8 cellular contexts compared by ENCODE assay signal in genomic region chr19:40090256-40091204, GRCh38. TPM values are rescaled to one million over a fixed set of nuclear protein-coding genes. Genes with fewer than 3 reads are reported as not detected.
DNase-seq lines count a peak whose midpoint lies in the region; ATAC-seq and TF ChIP-seq lines count a peak whose summit lies in the region.

Gene ZNF780A, minus strand, starts transcription at chr19:40090943. Its CDS starts 6,190 bp downstream, at chr19:40084753.

- H3K9ac ChIP-seq in HUES64 (ENCODE audit: low read depth, low read length) = peak within 1 kb of the TSS; percentile 75

- H3K9me3 ChIP-seq in HUES64 (ENCODE audit: insufficient read depth, low read depth, low read length) = no peaks in the 10 kb centered on the region

- under 1% methylated on average over 45 of the region's 46 CpGs for WGBS in HUES64

- no peaks in the 10 kb centered on the region; the same call in 1 of the 2 replicates for H3K36me3 ChIP-seq in HUES64 (ENCODE audit: insufficient read depth, low read length)

- peak within 1 kb of the TSS; percentile 87 for H3K4me3 ChIP-seq in HUES64 (ENCODE audit: low read length)
- H3K4me3 ChIP-seq in epithelial cell of esophagus (ENCODE audit: low read length) = peak within 1 kb of the TSS; percentile 92

- H3K27ac ChIP-seq in HUES64 (ENCODE audit: low read depth, low read length) = peak within 1 kb of the TSS; percentile 66

- DNase-seq in CD1c-positive myeloid dendritic cell (ENCODE audit: extremely low spot score) = peak; percentile 67
- peak; percentile 92 for DNase-seq in OCI-M1 (lab: John Stamatoyannopoulos, UW)
- peak; percentile 62 for DNase-seq in activated T-cell treated with anti-CD3 and anti-CD28 coated beads for 4 hours
- DNase-seq in epithelial cell of esophagus (ENCODE audit: low read depth) = peak; percentile 52
- DNase-seq in midbrain (lab: John Stamatoyannopoulos, UW) = peak; percentile 80
- peak; percentile 58 to 69 for DNase-seq in stimulated activated CD8-positive, alpha-beta memory T cell treated with anti-CD3 and anti-CD28 coated beads, Interleukin-15, amount 100 ng/mL, for 48 hours (ENCODE audit: low read depth in 2 of 2)

- peak; percentile 57 for ATAC-seq in GM19467 (IDR thresholded peaks at IDR 0.05; ENCODE audit: unreplicated experiment)

- no peaks in the 10 kb centered on the region for H3K27me3 ChIP-seq in HUES64 (ENCODE audit: insufficient read depth, low read length)

- H3K4me1 ChIP-seq in HUES64 (ENCODE audit: insufficient read depth, low read length) = peaks cover 8% of the 10 kb centered on the region; the same call in 1 of the 2 replicates

- no peak for TF ChIP-seq CTCF in epithelial cell of esophagus (IDR thresholded peaks at IDR 0.05; ENCODE audit: insufficient read depth, low read depth, low read length, missing control alignments)

RNA-seq across cellular contexts. Expression of gene ZNF780A, which starts in this region (rescaled TPM):
- 6.4 TPM for polyA plus RNA-seq in HUES64 (2013, experiment 1 of 2)
- 8.1 TPM for polyA plus RNA-seq in HUES64 (2013, experiment 2 of 2)

Comparison
In these comparisons a context has a peak if more than half of its experiments do, and no peak if none do; other contexts are left out.
1. Peak in every context shown above with its lines: DNase-seq, ATAC-seq, H3K4me3 ChIP-seq and H3K27ac ChIP-seq.